In genomic region chrX:49231333-49232000, GRCh38 we compare ENCODE assay signal across 14 cellular contexts. TPM values are rescaled to one million over a fixed set of nuclear protein-coding genes. Genes with fewer than 3 reads are reported as not detected.
DNase-seq lines count a peak whose midpoint lies in the region; ATAC-seq and TF ChIP-seq lines count a peak whose summit lies in the region.
"Had no signal": no experiment of that assay in that cellular context is flagged by ENCODE, and none has a peak within 500 bp of the region (broad histone marks: within the 10 kb centered on the region; RNA-seq: fewer than 3 reads in every experiment).

No MANE protein-coding gene starts in this region.

- DNase-seq in stimulated activated naive CD8-positive, alpha-beta T cell treated with anti-CD3 and anti-CD28 coated beads, Interleukin-15, Interleukin-2, amounts not matched to agents 100 U/mL and 50 U/mL, for 24 hours = no peak
- DNase-seq in activated T-helper 1 cell treated with anti-CD3 and anti-CD28 coated beads, Interleukin-12 subunit alpha, Interleukin-12 subunit beta, Interleukin-2, Interleukin-4 antibody, amounts not matched to agents 30 ng/mL and 10 ng/mL and 1 ng/mL, durations not matched to agents 14 hours and 24 hours and 36 hours (ENCODE audit: low spot score) = no peak
- no peak for DNase-seq in mesothelial cell of epicardium (ENCODE audit: low spot score in 2 of 2, unreplicated experiment in 2 of 2)
- DNase-seq in GM10266 (ENCODE audit: extremely low spot score) = no peak
- DNase-seq in NCI-H345 treated with DMSO at 0.1 percent for 48 hours (lab: John Stamatoyannopoulos, UW; ENCODE audit: unreplicated experiment) = no peak
- DNase-seq in DMS114 treated with DMSO at 0.1 percent for 48 hours (lab: John Stamatoyannopoulos, UW; ENCODE audit: unreplicated experiment) = no peak
- DNase-seq: AML-193, amniotic stem cell, DND-41, NCI-H524 had no signal

- no peak for ATAC-seq in stimulated activated naive CD8-positive, alpha-beta T cell treated with anti-CD3 and anti-CD28 coated beads, Interleukin-15, Interleukin-2, amounts not matched to agents 100 U/mL and 50 U/mL, for 24 hours
- ATAC-seq in HG03025 (IDR thresholded peaks at IDR 0.05; ENCODE audit: low FRiP score, unreplicated experiment) = no peak

- H3K9me3 Mint-ChIP-seq in stimulated activated naive CD8-positive, alpha-beta T cell treated with anti-CD3 and anti-CD28 coated beads, Interleukin-15, Interleukin-2, amounts not matched to agents 100 ng/mL and 50 ng/mL, for 24 hours = no peaks in the 10 kb centered on the region
- H3K9me3 Mint-ChIP-seq in activated T-helper 1 cell treated with anti-CD3 and anti-CD28 coated beads, Interleukin-12 subunit alpha, Interleukin-12 subunit beta, Interleukin-2, Interleukin-4 antibody, amounts not matched to agents 30 ng/mL and 10 ng/mL and 1 ng/mL, durations not matched to agents 14 hours and 24 hours and 36 hours = no peaks in the 10 kb centered on the region
- H3K9me3 Mint-ChIP-seq in mesothelial cell of epicardium = peaks cover 14% of the 10 kb centered on the region

- H3K36me3 Mint-ChIP-seq in stimulated activated naive CD8-positive, alpha-beta T cell treated with anti-CD3 and anti-CD28 coated beads, Interleukin-15, Interleukin-2, amounts not matched to agents 100 ng/mL and 50 ng/mL, for 24 hours (ENCODE audit: low read depth) = no peaks in the 10 kb centered on the region
- no peaks in the 10 kb centered on the region for H3K36me3 Mint-ChIP-seq in activated T-helper 1 cell treated with anti-CD3 and anti-CD28 coated beads, Interleukin-12 subunit alpha, Interleukin-12 subunit beta, Interleukin-2, Interleukin-4 antibody, amounts not matched to agents 30 ng/mL and 10 ng/mL and 1 ng/mL, durations not matched to agents 14 hours and 24 hours and 36 hours (ENCODE audit: low read depth)
- H3K36me3 Mint-ChIP-seq in mesothelial cell of epicardium = no peaks in the 10 kb centered on the region

- peak overlapping the region; percentile 77 for H3K4me3 Mint-ChIP-seq in stimulated activated naive CD8-positive, alpha-beta T cell treated with anti-CD3 and anti-CD28 coated beads, Interleukin-15, Interleukin-2, amounts not matched to agents 100 ng/mL and 50 ng/mL, for 24 hours
- peak overlapping the region; percentile 16 for H3K4me3 Mint-ChIP-seq in activated T-helper 1 cell treated with anti-CD3 and anti-CD28 coated beads, Interleukin-12 subunit alpha, Interleukin-12 subunit beta, Interleukin-2, Interleukin-4 antibody, amounts not matched to agents 30 ng/mL and 10 ng/mL and 1 ng/mL, durations not matched to agents 14 hours and 24 hours and 36 hours
- peak overlapping the region; percentile 66 for H3K4me3 Mint-ChIP-seq in mesothelial cell of epicardium

- no peak for TF ChIP-seq CTCF in mesothelial cell of epicardium (IDR thresholded peaks at IDR 0.05; ENCODE audit: unreplicated experiment)
- no peak for TF ChIP-seq CTCF in GM10266 (IDR thresholded peaks at IDR 0.05; ENCODE audit: control insufficient read depth, insufficient read depth, low read depth, missing control alignments)

- peak overlapping the region; percentile 85 for H3K27ac Mint-ChIP-seq in stimulated activated naive CD8-positive, alpha-beta T cell treated with anti-CD3 and anti-CD28 coated beads, Interleukin-15, Interleukin-2, amounts not matched to agents 100 ng/mL and 50 ng/mL, for 24 hours
- H3K27ac Mint-ChIP-seq in activated T-helper 1 cell treated with anti-CD3 and anti-CD28 coated beads, Interleukin-12 subunit alpha, Interleukin-12 subunit beta, Interleukin-2, Interleukin-4 antibody, amounts not matched to agents 30 ng/mL and 10 ng/mL and 1 ng/mL, durations not matched to agents 14 hours and 24 hours and 36 hours = peak overlapping the region; percentile 6
- H3K27ac Mint-ChIP-seq in mesothelial cell of epicardium = no peak overlapping the region

- no peaks in the 10 kb centered on the region for H3K27me3 Mint-ChIP-seq in stimulated activated naive CD8-positive, alpha-beta T cell treated with anti-CD3 and anti-CD28 coated beads, Interleukin-15, Interleukin-2, amounts not matched to agents 100 ng/mL and 50 ng/mL, for 24 hours
- H3K27me3 Mint-ChIP-seq in activated T-helper 1 cell treated with anti-CD3 and anti-CD28 coated beads, Interleukin-12 subunit alpha, Interleukin-12 subunit beta, Interleukin-2, Interleukin-4 antibody, amounts not matched to agents 30 ng/mL and 10 ng/mL and 1 ng/mL, durations not matched to agents 14 hours and 24 hours and 36 hours (ENCODE audit: insufficient read depth) = peaks cover 4% of the 10 kb centered on the region
- peaks cover 1% of the 10 kb centered on the region for H3K27me3 Mint-ChIP-seq in mesothelial cell of epicardium (ENCODE audit: low read depth)

- intact Hi-C loops in activated T-helper 1 cell treated with anti-CD3 and anti-CD28 coated beads, Interleukin-12 subunit alpha, Interleukin-12 subunit beta, Interleukin-2, Interleukin-4 antibody, amounts not matched to agents 30 ng/mL and 10 ng/mL and 1 ng/mL, durations not matched to agents 14 hours and 24 hours and 36 hours (cut with micrococcal nuclease) = loop anchor here (1.0 kb wide), 1 partner anchor 31 kb away; the partner anchor contains the start of gene SYP

- peaks cover 14% of the 10 kb centered on the region for H3K4me1 Mint-ChIP-seq in stimulated activated naive CD8-positive, alpha-beta T cell treated with anti-CD3 and anti-CD28 coated beads, Interleukin-15, Interleukin-2, amounts not matched to agents 100 ng/mL and 50 ng/mL, for 24 hours (ENCODE audit: low read depth)
- peaks cover 17% of the 10 kb centered on the region for H3K4me1 Mint-ChIP-seq in activated T-helper 1 cell treated with anti-CD3 and anti-CD28 coated beads, Interleukin-12 subunit alpha, Interleukin-12 subunit beta, Interleukin-2, Interleukin-4 antibody, amounts not matched to agents 30 ng/mL and 10 ng/mL and 1 ng/mL, durations not matched to agents 14 hours and 24 hours and 36 hours (ENCODE audit: low read depth)
- peaks cover 6% of the 10 kb centered on the region for H3K4me1 Mint-ChIP-seq in mesothelial cell of epicardium

RNA-seq across cellular contexts. Expression of gene CACNA1F, which starts 1.7 kb away (rescaled TPM):
- 0.05 and 0.13 TPM in 2 replicates for total RNA-seq in activated T-helper 1 cell treated with anti-CD3 and anti-CD28 coated beads, Interleukin-12 subunit alpha, Interleukin-12 subunit beta, Interleukin-2, Interleukin-4 antibody, amounts not matched to agents 30 ng/mL and 10 ng/mL and 1 ng/mL, durations not matched to agents 14 hours and 24 hours and 36 hours
- 0.32 to 0.75 TPM (median 0.47 TPM) in 3 replicates for total RNA-seq in mesothelial cell of epicardium
- total RNA-seq: RPMI7951 had no signal

RNA-seq across cellular contexts. Expression of gene CCDC22, which starts 3.8 kb away (rescaled TPM):
- total RNA-seq in activated T-helper 1 cell treated with anti-CD3 and anti-CD28 coated beads, Interleukin-12 subunit alpha, Interleukin-12 subunit beta, Interleukin-2, Interleukin-4 antibody, amounts not matched to agents 30 ng/mL and 10 ng/mL and 1 ng/mL, durations not matched to agents 14 hours and 24 hours and 36 hours = 26.0 and 28.5 TPM in 2 replicates
- 15.4 to 17.5 TPM (median 15.7 TPM) in 3 replicates for total RNA-seq in mesothelial cell of epicardium

RNA-seq across cellular contexts. Expression of gene SYP, which starts 31.5 kb away (rescaled TPM):
- 2.9 and 3.3 TPM in 2 replicates for total RNA-seq in activated T-helper 1 cell treated with anti-CD3 and anti-CD28 coated beads, Interleukin-12 subunit alpha, Interleukin-12 subunit beta, Interleukin-2, Interleukin-4 antibody, amounts not matched to agents 30 ng/mL and 10 ng/mL and 1 ng/mL, durations not matched to agents 14 hours and 24 hours and 36 hours
- total RNA-seq in mesothelial cell of epicardium = 0.27 to 0.33 TPM (median 0.32 TPM) in 3 replicates

RNA-seq across cellular contexts. Expression of gene FOXP3, which starts 33.0 kb away (rescaled TPM):
- 14.3 and 14.4 TPM in 2 replicates for total RNA-seq in activated T-helper 1 cell treated with anti-CD3 and anti-CD28 coated beads, Interleukin-12 subunit alpha, Interleukin-12 subunit beta, Interleukin-2, Interleukin-4 antibody, amounts not matched to agents 30 ng/mL and 10 ng/mL and 1 ng/mL, durations not matched to agents 14 hours and 24 hours and 36 hours
- 0.27 to 0.34 TPM (median 0.32 TPM) in 3 replicates for total RNA-seq in mesothelial cell of epicardium
- total RNA-seq: lung microvascular endothelial cell, RPMI7951 had no signal

RNA-seq across cellular contexts. Expression of gene PPP1R3F, which starts 38.1 kb away (rescaled TPM):
- total RNA-seq in activated T-helper 1 cell treated with anti-CD3 and anti-CD28 coated beads, Interleukin-12 subunit alpha, Interleukin-12 subunit beta, Interleukin-2, Interleukin-4 antibody, amounts not matched to agents 30 ng/mL and 10 ng/mL and 1 ng/mL, durations not matched to agents 14 hours and 24 hours and 36 hours = 6.5 and 6.9 TPM in 2 replicates
- 8.9 to 11.4 TPM (median 9.6 TPM) in 3 replicates for total RNA-seq in mesothelial cell of epicardium

Comparison
In these comparisons a context has a peak if more than half of its experiments do, and no peak if none do; other contexts are left out.
1. H3K4me3 Mint-ChIP-seq: peak in every context shown above with its lines; median percentile 77 in stimulated activated naive CD8-positive, alpha-beta T cell treated with anti-CD3 and anti-CD28 coated beads, Interleukin-15, Interleukin-2, amounts not matched to agents 100 ng/mL and 50 ng/mL, for 24 hours; 66 in mesothelial cell of epicardium; 16 in activated T-helper 1 cell treated with anti-CD3 and anti-CD28 coated beads, Interleukin-12 subunit alpha, Interleukin-12 subunit beta, Interleukin-2, Interleukin-4 antibody, amounts not matched to agents 30 ng/mL and 10 ng/mL and 1 ng/mL, durations not matched to agents 14 hours and 24 hours and 36 hours.